1 cellular context compared by ENCODE assay signal in the genomic region with DNA sequence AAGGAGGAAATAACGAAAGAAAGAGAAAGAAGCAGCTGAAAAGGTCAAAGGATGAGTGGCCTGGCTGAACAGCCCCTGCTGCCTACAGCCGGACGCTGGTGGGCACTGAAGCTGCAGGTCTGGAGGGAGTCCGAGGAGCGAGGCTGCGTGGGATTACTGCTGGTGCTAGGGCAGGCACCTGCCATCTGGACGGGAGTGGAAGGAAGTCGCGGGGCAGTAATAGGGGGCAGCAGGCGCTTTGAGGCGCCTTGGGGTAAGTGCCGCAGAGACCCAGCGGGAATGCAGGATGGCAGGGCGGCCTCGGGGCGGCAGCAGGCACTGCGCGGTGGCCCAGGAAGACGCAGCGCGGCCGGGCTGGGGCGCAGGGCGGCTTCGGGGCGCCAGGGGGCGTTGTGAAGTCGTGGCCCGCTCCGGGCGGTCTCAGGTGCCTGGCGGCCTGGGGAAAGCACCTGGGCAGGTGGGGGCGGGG.
TF ChIP-seq lines count a peak whose summit lies in the region.

No MANE protein-coding gene starts in this region.

TF ChIP-seq in HepG2, 621 proteins besides CTCF, POLR2A, EP300 and RAD21 (continued from another document and continues in another):
- TF ChIP-seq SKIL (CRISPR knock-in tag; IDR thresholded peaks at IDR 0.05; ENCODE audit: borderline replicate concordance) = no peak
- TF ChIP-seq BRF2 (CRISPR knock-in tag; IDR thresholded peaks at IDR 0.05) = no peak
- 0 out of 2 replicates have a peak, but pooled peaks have one; percentile 33 for TF ChIP-seq ZSCAN12 (CRISPR knock-in tag; IDR thresholded peaks at IDR 0.05)
- TF ChIP-seq JUN (CRISPR knock-in tag; IDR thresholded peaks at IDR 0.05) = no peak
- TF ChIP-seq, protein P1, sequence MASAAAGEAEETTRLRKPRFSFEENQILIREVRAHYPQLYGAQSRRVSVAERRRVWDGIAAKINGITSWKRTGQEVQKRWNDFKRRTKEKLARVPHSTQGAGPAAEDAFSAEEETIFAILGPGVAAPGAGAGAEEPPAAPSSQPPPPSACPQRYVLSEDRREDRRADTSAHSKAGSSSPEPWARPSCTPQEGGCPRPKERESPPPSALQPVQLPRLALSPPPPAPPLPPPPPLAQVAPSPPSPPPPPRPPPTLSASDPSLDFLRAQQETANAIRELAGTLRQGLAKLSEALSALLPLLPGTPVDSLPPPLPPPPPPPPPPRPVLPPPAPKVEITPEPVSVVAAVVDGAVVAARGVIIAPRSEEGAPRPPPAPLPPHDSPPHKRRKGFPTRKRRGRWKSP (CRISPR knock-in tag; IDR thresholded peaks at IDR 0.05) = peak; percentile 59; the same call in 1 of the 2 replicates
- peak; percentile 29; the same call in 1 of the 2 replicates for TF ChIP-seq SRF (IDR thresholded peaks at IDR 0.05; ENCODE audit: low read depth, low read length)
- peak; percentile 72 for TF ChIP-seq THAP11 (CRISPR knock-in tag; IDR thresholded peaks at IDR 0.05)
- no peak for TF ChIP-seq NFRKB (IDR thresholded peaks at IDR 0.05)
- no peak for TF ChIP-seq JDP2 (CRISPR knock-in tag; IDR thresholded peaks at IDR 0.05; ENCODE audit: borderline replicate concordance)
- TF ChIP-seq, protein P2, sequence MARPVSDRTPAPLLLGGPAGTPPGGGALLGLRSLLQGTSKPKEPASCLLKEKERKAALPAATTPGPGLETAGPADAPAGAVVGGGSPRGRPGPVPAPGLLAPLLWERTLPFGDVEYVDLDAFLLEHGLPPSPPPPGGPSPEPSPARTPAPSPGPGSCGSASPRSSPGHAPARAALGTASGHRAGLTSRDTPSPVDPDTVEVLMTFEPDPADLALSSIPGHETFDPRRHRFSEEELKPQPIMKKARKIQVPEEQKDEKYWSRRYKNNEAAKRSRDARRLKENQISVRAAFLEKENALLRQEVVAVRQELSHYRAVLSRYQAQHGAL (CRISPR knock-in tag; IDR thresholded peaks at IDR 0.05; ENCODE audit: not compliant biosample characterization) = no peak
- no peak for TF ChIP-seq ZNF619 (CRISPR knock-in tag; IDR thresholded peaks at IDR 0.05)
- TF ChIP-seq, protein P3, sequence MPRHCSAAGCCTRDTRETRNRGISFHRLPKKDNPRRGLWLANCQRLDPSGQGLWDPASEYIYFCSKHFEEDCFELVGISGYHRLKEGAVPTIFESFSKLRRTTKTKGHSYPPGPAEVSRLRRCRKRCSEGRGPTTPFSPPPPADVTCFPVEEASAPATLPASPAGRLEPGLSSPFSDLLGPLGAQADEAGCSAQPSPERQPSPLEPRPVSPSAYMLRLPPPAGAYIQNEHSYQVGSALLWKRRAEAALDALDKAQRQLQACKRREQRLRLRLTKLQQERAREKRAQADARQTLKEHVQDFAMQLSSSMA (CRISPR knock-in tag; IDR thresholded peaks at IDR 0.05) = no peak
- TF ChIP-seq ZNF646 (CRISPR knock-in tag; IDR thresholded peaks at IDR 0.05) = no peak
- TF ChIP-seq MEIS1 (CRISPR knock-in tag; IDR thresholded peaks at IDR 0.05; ENCODE audit: borderline replicate concordance) = peak; percentile 82; the same call in 1 of the 2 replicates
- TF ChIP-seq ZBTB10 (CRISPR knock-in tag; IDR thresholded peaks at IDR 0.05; ENCODE audit: borderline replicate concordance) = no peak
- no peak for TF ChIP-seq GPN1 (CRISPR knock-in tag; IDR thresholded peaks at IDR 0.05; ENCODE audit: borderline replicate concordance)
- no peak for TF ChIP-seq FOXP1 (IDR thresholded peaks at IDR 0.05)
- no peak for TF ChIP-seq FOXP1 (CRISPR knock-in tag; IDR thresholded peaks at IDR 0.05)
- TF ChIP-seq, protein P4, sequence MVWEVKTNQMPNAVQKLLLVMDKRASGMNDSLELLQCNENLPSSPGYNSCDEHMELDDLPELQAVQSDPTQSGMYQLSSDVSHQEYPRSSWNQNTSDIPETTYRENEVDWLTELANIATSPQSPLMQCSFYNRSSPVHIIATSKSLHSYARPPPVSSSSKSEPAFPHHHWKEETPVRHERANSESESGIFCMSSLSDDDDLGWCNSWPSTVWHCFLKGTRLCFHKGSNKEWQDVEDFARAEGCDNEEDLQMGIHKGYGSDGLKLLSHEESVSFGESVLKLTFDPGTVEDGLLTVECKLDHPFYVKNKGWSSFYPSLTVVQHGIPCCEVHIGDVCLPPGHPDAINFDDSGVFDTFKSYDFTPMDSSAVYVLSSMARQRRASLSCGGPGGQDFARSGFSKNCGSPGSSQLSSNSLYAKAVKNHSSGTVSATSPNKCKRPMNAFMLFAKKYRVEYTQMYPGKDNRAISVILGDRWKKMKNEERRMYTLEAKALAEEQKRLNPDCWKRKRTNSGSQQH (CRISPR knock-in tag; IDR thresholded peaks at IDR 0.05; ENCODE audit: low read depth) = no peak
- TF ChIP-seq MYC (CRISPR knock-in tag; IDR thresholded peaks at IDR 0.05; ENCODE audit: borderline replicate concordance) = peak; percentile 44
- peak; percentile 67; the same call in 1 of the 2 replicates for TF ChIP-seq ZNF713 (CRISPR knock-in tag; IDR thresholded peaks at IDR 0.05)
- TF ChIP-seq PPARG (CRISPR knock-in tag; conservative IDR thresholded peaks at IDR 0.05) = peak; percentile 50; the same call in 1 of the 2 replicates
- 0 out of 2 replicates have a peak, but pooled peaks have one; percentile 44 for TF ChIP-seq CC2D1A (CRISPR knock-in tag; IDR thresholded peaks at IDR 0.05)
- TF ChIP-seq ELF4 (CRISPR knock-in tag; IDR thresholded peaks at IDR 0.05; ENCODE audit: borderline replicate concordance) = no peak
- TF ChIP-seq ZNF383 (CRISPR knock-in tag; IDR thresholded peaks at IDR 0.05; ENCODE audit: borderline replicate concordance) = peak; percentile 66; the same call in 1 of the 2 replicates
- no peak for TF ChIP-seq SOX13 (IDR thresholded peaks at IDR 0.05)
- peak in 1 of 2 experiments; percentile 30; a peak in 1 of 4 replicates for TF ChIP-seq SOX13 (CRISPR knock-in tag; conservative IDR thresholded peaks at IDR 0.05 in 1 of 2, IDR thresholded peaks at IDR 0.05 in 1 of 2)
- no peak for TF ChIP-seq ZNF460 (CRISPR knock-in tag; IDR thresholded peaks at IDR 0.05; ENCODE audit: borderline replicate concordance)
- TF ChIP-seq PBX2 (CRISPR knock-in tag; IDR thresholded peaks at IDR 0.05) = no peak
- TF ChIP-seq RFX1 (IDR thresholded peaks at IDR 0.05) = no peak
- no peak for TF ChIP-seq ZNF570 (CRISPR knock-in tag; IDR thresholded peaks at IDR 0.05; ENCODE audit: borderline replicate concordance)
- no peak for TF ChIP-seq EZH2 (conservative IDR thresholded peaks at IDR 0.05; ENCODE audit: low read depth, low read length)
- no peak for TF ChIP-seq ZNF274 (CRISPR knock-in tag; IDR thresholded peaks at IDR 0.05)
- TF ChIP-seq ZNF841 (CRISPR knock-in tag; IDR thresholded peaks at IDR 0.05; ENCODE audit: borderline replicate concordance) = no peak
- TF ChIP-seq ZNF639 (CRISPR knock-in tag; conservative IDR thresholded peaks at IDR 0.05) = 0 out of 2 replicates have a peak, but pooled peaks have one; percentile 59
- TF ChIP-seq RBAK (CRISPR knock-in tag; IDR thresholded peaks at IDR 0.05) = no peak
- TF ChIP-seq ZNF607 (CRISPR knock-in tag; IDR thresholded peaks at IDR 0.05; ENCODE audit: borderline replicate concordance) = no peak
- no peak for TF ChIP-seq NCOR1 (IDR thresholded peaks at IDR 0.05; ENCODE audit: borderline replicate concordance, low read length)
- no peak for TF ChIP-seq FOXA1 (IDR thresholded peaks at IDR 0.05)
- peak; percentile 35; the same call in 1 of the 2 replicates for TF ChIP-seq FOXA1 (CRISPR knock-in tag; IDR thresholded peaks at IDR 0.05)
- TF ChIP-seq POLR2AphosphoS2 (IDR thresholded peaks at IDR 0.05; ENCODE audit: low read depth, low read length) = no peak
